In genomic region chr1:236366681-236367080, GRCh38 we compare ENCODE assay signal across 1 cellular context. TPM values are rescaled to one million over a fixed set of nuclear protein-coding genes. Genes with fewer than 3 reads are reported as not detected.
"Had no signal": no experiment of that assay in that cellular context is flagged by ENCODE, and none has a peak within 500 bp of the region (broad histone marks: within the 10 kb centered on the region; RNA-seq: fewer than 3 reads in every experiment).

No MANE protein-coding gene starts in this region.

RNA-seq across cellular contexts. Expression of gene EDARADD, which starts 27.4 kb away (rescaled TPM):
- total RNA-seq: myocyte had no signal
